15 cellular contexts compared by ENCODE assay signal in genomic region chr21:41886331-41886730, GRCh38. TPM values are rescaled to one million over a fixed set of nuclear protein-coding genes. Genes with fewer than 3 reads are reported as not detected.
DNase-seq lines count a peak whose midpoint lies in the region; ATAC-seq, FAIRE-seq and TF ChIP-seq lines count a peak whose summit lies in the region.
"Had no signal": no experiment of that assay in that cellular context is flagged by ENCODE, and none has a peak within 500 bp of the region (broad histone marks: within the 10 kb centered on the region; RNA-seq: fewer than 3 reads in every experiment).

No MANE protein-coding gene starts in this region.

- CTCF ChIA-PET in K562 (lab: Yijun Ruan, JAX; ENCODE audit: low intra/inter-chr PET ratio) = no interaction called here

- H3K4me2 ChIP-seq in Loucy (ENCODE audit: low read depth, low read length, poor library complexity, severe bottlenecking) (peak overlapping the region; percentile 44), K562 (ENCODE audit: insufficient read depth, low read length) (no peak overlapping the region)

- H3K9me3 ChIP-seq in Loucy (ENCODE audit: insufficient read depth, low read depth, low read length) (no peaks in the 10 kb centered on the region), K562 (replicated peaks; ENCODE audit: control insufficient read depth, insufficient read depth, low read depth, low read length) (no peaks in the 10 kb centered on the region), subcutaneous abdominal adipose tissue (ENCODE audit: control insufficient read depth in 5 of 5, low read length in 5 of 5) (no peaks in the 10 kb centered on the region)

- no peaks in the 10 kb centered on the region for H3F3A ChIP-seq in Loucy (ENCODE audit: low read depth)

- DNase-seq in NCI-H510A treated with DMSO at 0.1 percent for 48 hours (lab: John Stamatoyannopoulos, UW) = peak; percentile 42
- DNase-seq in NCI-H510A (lab: John Stamatoyannopoulos, UW) = no peak
- no peak for DNase-seq in K562 (ENCODE audit: extremely low read depth in 1 of 4, low spot score in 3 of 4)
- no peak for DNase-seq in NCI-H2029 treated with DMSO at 0.1 percent for 48 hours (lab: John Stamatoyannopoulos, UW)
- no peak for DNase-seq in UCSD-AML1 (lab: John Stamatoyannopoulos, UW; ENCODE audit: unreplicated experiment)
- DNase-seq in activated CD4-positive, alpha-beta T cell treated with anti-CD3 and anti-CD28 coated beads, Interleukin-2, amount 50 U/mL, for 1 hour = no peak
- DNase-seq: ACHN; CD8-positive, alpha-beta T cell; COR-L47; DMS53; GOT3; H9 had no signal

- H3K27me3 ChIP-seq in Loucy (ENCODE audit: insufficient read depth, low read length, poor library complexity, severe bottlenecking) (no peaks in the 10 kb centered on the region), K562 (ENCODE audit: control insufficient read depth in 2 of 2, insufficient read depth in 2 of 2, low read length in 2 of 2) (no peaks in the 10 kb centered on the region), subcutaneous abdominal adipose tissue (ENCODE audit: control insufficient read depth in 5 of 5, insufficient read depth in 4 of 5, low read length in 5 of 5) (no peaks in the 10 kb centered on the region)

- intact Hi-C loops in K562 (cut with micrococcal nuclease) = no loop called here

- H2AFZ ChIP-seq in Loucy (ENCODE audit: low read length) (no peak overlapping the region), K562 (ENCODE audit: low read depth, low read length) (no peak overlapping the region)

- POLR2A ChIA-PET in K562 (lab: Yijun Ruan, JAX) = no interaction called here

- H3K4me1 ChIP-seq in Loucy (ENCODE audit: insufficient read depth, low read length, poor library complexity, severe bottlenecking) = peaks cover 43% of the 10 kb centered on the region
- peaks cover 0 to 3% of the 10 kb centered on the region in 2 experiments; a peak in 1 of 5 replicates for H3K4me1 ChIP-seq in K562 (replicated peaks in 1 of 2; ENCODE audit: control insufficient read depth in 2 of 2, insufficient read depth in 2 of 2, low read length in 2 of 2)
- H3K4me1 ChIP-seq in subcutaneous abdominal adipose tissue (ENCODE audit: control insufficient read depth in 5 of 5, insufficient read depth in 5 of 5, low read length in 5 of 5) = peaks cover 0 to 17% (median 11%) of the 10 kb centered on the region in 5 donors

- H3K9me1 ChIP-seq in K562 (ENCODE audit: control insufficient read depth, insufficient read depth, low read length) = no peaks in the 10 kb centered on the region

- FAIRE-seq in K562 (lab: Jason Lieb, UNC) = no peak
- FAIRE-seq: D721Med had no signal

- no TSS peak for BruUV-seq in K562 (replicated peaks; lab: Mats Ljungman, UMichigan)

- H3K27ac ChIP-seq in K562 (ENCODE audit: extremely low read depth, low read depth, low read length) (no peak overlapping the region), subcutaneous abdominal adipose tissue (ENCODE audit: low read depth, low read length) (peak overlapping the region; percentile 2)

- TF ChIP-seq RAD21 in K562 (CRISPR knock-in tag; conservative IDR thresholded peaks at IDR 0.05 in 1 of 2, IDR thresholded peaks at IDR 0.05 in 1 of 2) = no peak; a peak in 1 of 4 replicates

- 0 out of 3 replicates have a peak, but pooled peaks have one; percentile 20 for ATAC-seq in K562
- ATAC-seq: CD8-positive, alpha-beta T cell had no signal

- H4K20me1 ChIP-seq in Loucy (ENCODE audit: insufficient read depth, low read length, poor library complexity, severe bottlenecking) (no peaks in the 10 kb centered on the region), K562 (replicated peaks; ENCODE audit: control insufficient read depth, insufficient read depth, low read length) (no peaks in the 10 kb centered on the region)

- in situ Hi-C loops in K562 (cut with MboI) = no loop called here

- H3K79me2 ChIP-seq in Loucy (ENCODE audit: insufficient read depth, low read length) = peaks cover 9% of the 10 kb centered on the region; the same call in 1 of the 2 replicates
- H3K79me2 ChIP-seq in K562 (ENCODE audit: control insufficient read depth, insufficient read depth, low read length) = no peaks in the 10 kb centered on the region

- 73% methylated on average over 7 of the region's 7 CpGs for WGBS in K562 (ENCODE audit: insufficient coverage, low coverage, missing lambda C conversion rate)

- H3K4me3 ChIP-seq in Loucy (ENCODE audit: low read length, poor library complexity, severe bottlenecking) (peak overlapping the region; percentile 12), K562 (no peak overlapping the region), subcutaneous abdominal adipose tissue (ENCODE audit: low read depth in 1 of 5, low read length in 5 of 5) (no peak overlapping the region)

- H3K9ac ChIP-seq in Loucy (ENCODE audit: low read depth, low read length, poor library complexity, severe bottlenecking) (peak overlapping the region; percentile 58), K562 (ENCODE audit: insufficient read depth in 1 of 2, low read depth in 2 of 2, low read length in 2 of 2) (no peak overlapping the region), subcutaneous abdominal adipose tissue (ENCODE audit: low read length in 5 of 5) (no peak overlapping the region)

- no peak for TF ChIP-seq EP300 in K562 (IDR thresholded peaks at IDR 0.05; ENCODE audit: low read length)

- H3K9me2 ChIP-seq in Loucy (replicated peaks; ENCODE audit: low read depth, low read length) = no peaks in the 10 kb centered on the region

- H3K36me3 ChIP-seq in Loucy (ENCODE audit: insufficient read depth, low read length) (peaks cover 16% of the 10 kb centered on the region; the same call in 1 of the 2 replicates), K562 (ENCODE audit: control insufficient read depth, insufficient read depth, low read length) (no peaks in the 10 kb centered on the region; the same call in 2 of the 3 replicates), subcutaneous abdominal adipose tissue (ENCODE audit: control insufficient read depth in 5 of 5, insufficient read depth in 5 of 5, low read length in 5 of 5) (peaks cover 4 to 33% (median 27%) of the 10 kb centered on the region in 5 donors)

- no peak for TF ChIP-seq POLR2A in K562 (conservative IDR thresholded peaks at IDR 0.05)

- TF ChIP-seq CTCF in Loucy (conservative IDR thresholded peaks at IDR 0.05; ENCODE audit: low read length) (no peak), K562 (IDR thresholded peaks at IDR 0.05 in 2 of 3, conservative IDR thresholded peaks at IDR 0.05 in 1 of 3; ENCODE audit: insufficient read depth in 2 of 3, low read depth in 1 of 3, low read length in 3 of 3) (no peak)

TF ChIP-seq in K562, 482 proteins besides CTCF, POLR2A, EP300 and RAD21:
- TF ChIP-seq MEF2D (tag; conservative IDR thresholded peaks at IDR 0.05; ENCODE audit: low read depth) = no peak
- no peak for TF ChIP-seq MYNN (IDR thresholded peaks at IDR 0.05)
- TF ChIP-seq MYNN (CRISPR knock-in tag; IDR thresholded peaks at IDR 0.05) = no peak
- no peak for TF ChIP-seq HNRNPUL1 (IDR thresholded peaks at IDR 0.05; ENCODE audit: low read length)
- TF ChIP-seq SMAD3 (CRISPR knock-in tag; conservative IDR thresholded peaks at IDR 0.05) = no peak
- no peak for TF ChIP-seq FOXK1 (CRISPR knock-in tag; IDR thresholded peaks at IDR 0.05; ENCODE audit: borderline replicate concordance)
- no peak for TF ChIP-seq ELF4 (CRISPR knock-in tag; IDR thresholded peaks at IDR 0.05)
- TF ChIP-seq NFIX (CRISPR knock-in tag; IDR thresholded peaks at IDR 0.05; ENCODE audit: low read depth) = no peak
- TF ChIP-seq HDAC8 (tag; IDR thresholded peaks at IDR 0.05) = no peak
- no peak for TF ChIP-seq FOXP1 (CRISPR knock-in tag; IDR thresholded peaks at IDR 0.05)

RNA-seq across cellular contexts. Expression of gene PRDM15, which starts 7.2 kb away (rescaled TPM):
- total RNA-seq in K562 (2011; cell fraction: chromatin; rRNA removed; ENCODE audit: low replicate concordance) = 56.7 and 69.0 TPM in 2 replicates
- total RNA-seq in K562 (2011; cell fraction: nucleolus; rRNA removed) = 33.8 and 45.0 TPM in 2 replicates
- 31.8 and 32.0 TPM in 2 replicates for total RNA-seq in K562 (2011; cell fraction: nucleoplasm; rRNA removed)
- total RNA-seq in K562 (2014; rRNA removed) (6.2 and 10.0 TPM in 2 replicates), K562 (2014; rRNA removed; fragmentation: Illumina TruSeq; extraction: Trizol) (2.9 and 4.4 TPM in 2 replicates), K562 (2015; rRNA removed; fragmentation: Illumina TruSeq; extraction: Trizol) (6.0 and 6.6 TPM in 2 replicates), K562 (2021) (7.6 and 9.2 TPM in 2 replicates)
- polyA plus RNA-seq in K562 (2011; rRNA removed) (6.6 and 12.2 TPM in 2 replicates), K562 (2014; fragmentation: Illumina TruSeq; extraction: Trizol) (6.0 and 6.2 TPM in 2 replicates), K562 (2014; fragmentation: Nextera tagmentation; extraction: Ambion mirVana) (1 to 10 TPM in 1 of 2 experiments, under 1 TPM in 1; 0.93 to 1.0 TPM), K562 (2014; rRNA removed) (7.1 and 8.5 TPM in 2 replicates)
- 6.8 and 7.5 TPM in 2 replicates for polyA plus RNA-seq in K562 (2011; cell fraction: cytosol; rRNA removed)
- 44.0 and 68.1 TPM in 2 replicates for polyA plus RNA-seq in K562 (2011; cell fraction: nucleus; rRNA removed)
- polyA plus RNA-seq in K562 (2012) = 6.2 and 6.8 TPM in 2 replicates
- 17.3 and 20.4 TPM in 2 replicates for polyA minus RNA-seq in K562 (2011; rRNA and poly(A)+ RNA removed)
- polyA minus RNA-seq in K562 (2011; cell fraction: cytosol; rRNA and poly(A)+ RNA removed) = 7.4 and 14.3 TPM in 2 replicates
- 15.9 and 23.1 TPM in 2 replicates for polyA minus RNA-seq in K562 (2011; cell fraction: nucleus; rRNA and poly(A)+ RNA removed)
